ENCODE assay signal across 9 cellular contexts in the genomic region with DNA sequence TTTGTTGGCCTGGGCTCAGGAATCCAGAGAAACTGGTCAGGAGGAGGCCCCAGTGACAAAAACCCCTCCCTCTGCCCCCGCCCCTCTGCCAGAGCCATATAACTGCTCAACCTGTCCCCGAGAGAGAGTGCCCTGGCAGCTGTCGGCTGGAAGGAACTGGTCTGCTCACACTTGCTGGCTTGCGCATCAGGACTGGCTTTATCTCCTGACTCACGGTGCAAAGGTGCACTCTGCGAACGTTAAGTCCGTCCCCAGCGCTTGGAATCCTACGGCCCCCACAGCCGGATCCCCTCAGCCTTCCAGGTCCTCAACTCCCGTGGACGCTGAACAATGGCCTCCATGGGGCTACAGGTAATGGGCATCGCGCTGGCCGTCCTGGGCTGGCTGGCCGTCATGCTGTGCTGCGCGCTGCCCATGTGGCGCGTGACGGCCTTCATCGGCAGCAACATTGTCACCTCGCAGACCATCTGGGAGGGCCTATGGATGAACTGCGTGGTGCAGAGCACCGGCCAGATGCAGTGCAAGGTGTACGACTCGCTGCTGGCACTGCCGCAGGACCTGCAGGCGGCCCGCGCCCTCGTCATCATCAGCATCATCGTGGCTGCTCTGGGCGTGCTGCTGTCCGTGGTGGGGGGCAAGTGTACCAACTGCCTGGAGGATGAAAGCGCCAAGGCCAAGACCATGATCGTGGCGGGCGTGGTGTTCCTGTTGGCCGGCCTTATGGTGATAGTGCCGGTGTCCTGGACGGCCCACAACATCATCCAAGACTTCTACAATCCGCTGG. TPM values are rescaled to one million over a fixed set of nuclear protein-coding genes. Genes with fewer than 3 reads are reported as not detected.
DNase-seq lines count a peak whose midpoint lies in the region; ATAC-seq and TF ChIP-seq lines count a peak whose summit lies in the region.
"Had no signal": no experiment of that assay in that cellular context is flagged by ENCODE, and none has a peak within 500 bp of the region (broad histone marks: within the 10 kb centered on the region; RNA-seq: fewer than 3 reads in every experiment).

CLDN4 (plus strand) TSS at position 125 of the 784 bp plus-strand sequence; CDS start at position 331, 206 bp downstream.

- WGBS in HUES64, result 88% methylated on average over 44 of the region's 44 CpGs

- BruUV-seq in PC-9 (replicated peaks; lab: Mats Ljungman, UMichigan), result TSS peak; percentile 66

- H3K27me3 ChIP-seq in HUES64 (ENCODE audit: insufficient read depth, low read length), result no peaks in the 10 kb centered on the region
- H3K27me3 ChIP-seq in PC-9 (ENCODE audit: insufficient read depth, low read depth), result no peaks in the 10 kb centered on the region

- peaks cover 9% of the 10 kb centered on the region for H4K20me1 ChIP-seq in PC-9 (ENCODE audit: insufficient read depth)

- no peak within 1 kb of the TSS for H2AFZ ChIP-seq in PC-9

- no peaks in the 10 kb centered on the region for H3K9me2 ChIP-seq in PC-9 (ENCODE audit: insufficient read depth)

- peak within 1 kb of the TSS; percentile 69 for H3K9ac ChIP-seq in HUES64 (ENCODE audit: low read depth, low read length)

- H3K9me3 Mint-ChIP-seq in stimulated activated memory B cell treated with anti-CD40 and anti-IgM and Interleukin-4, amounts not matched to agents 10 μg/mL and 1 μg/mL and 100 μg/mL, for 72 hours, result no peaks in the 10 kb centered on the region
- no peaks in the 10 kb centered on the region for H3K9me3 Mint-ChIP-seq in activated CD4-positive, alpha-beta T cell treated with anti-CD3 and anti-CD28 coated beads for 36 hours (ENCODE audit: low read depth)

- no peak for ATAC-seq in HG03039 (IDR thresholded peaks at IDR 0.05; ENCODE audit: unreplicated experiment)
- ATAC-seq in stimulated activated memory B cell treated with anti-CD40 and anti-IgM and Interleukin-4, amounts not matched to agents 10 μg/mL and 1 μg/mL and 100 μg/mL, for 72 hours, result no peak
- ATAC-seq in activated CD4-positive, alpha-beta T cell treated with anti-CD3 and anti-CD28 coated beads for 36 hours, result no peak

- H3K4me2 ChIP-seq in PC-9, result peak within 1 kb of the TSS; percentile 98

- peak within 1 kb of the TSS; percentile 57 for H3K27ac ChIP-seq in HUES64 (ENCODE audit: low read depth, low read length)
- H3K27ac ChIP-seq in PC-9, result peak within 1 kb of the TSS; percentile 99
- H3K27ac ChIP-seq in skin epidermis, result peak within 1 kb of the TSS in 20 of 21 experiments; percentile 1 to 89 (median 71)

- intact Hi-C loops in PC-9 (cut with micrococcal nuclease; ENCODE audit: unreplicated experiment), result loop anchor here (1.0 kb wide), 8 partner anchors 9 to 96 kb away; partner anchors contain the start of gene CLDN3
- intact Hi-C loops in activated CD4-positive, alpha-beta T cell treated with anti-CD3 and anti-CD28 coated beads for 36 hours (cut with DNase I, micrococcal nuclease), result no loop called here

- CTCF ChIA-PET in PC-9 (lab: Charles Lee), result no interaction called here
- CTCF ChIA-PET in activated CD4-positive, alpha-beta T cell treated with anti-CD3 and anti-CD28 coated beads for 36 hours (lab: Charles Lee), result no interaction called here

- no peaks in the 10 kb centered on the region for H3K36me3 Mint-ChIP-seq in stimulated activated memory B cell treated with anti-CD40 and anti-IgM and Interleukin-4, amounts not matched to agents 10 μg/mL and 1 μg/mL and 100 μg/mL, for 72 hours
- no peaks in the 10 kb centered on the region for H3K36me3 Mint-ChIP-seq in activated CD4-positive, alpha-beta T cell treated with anti-CD3 and anti-CD28 coated beads for 36 hours (ENCODE audit: low read depth)

- no peak within 1 kb of the TSS for H3K27ac Mint-ChIP-seq in stimulated activated memory B cell treated with anti-CD40 and anti-IgM and Interleukin-4, amounts not matched to agents 10 μg/mL and 1 μg/mL and 100 μg/mL, for 72 hours
- H3K27ac Mint-ChIP-seq in activated CD4-positive, alpha-beta T cell treated with anti-CD3 and anti-CD28 coated beads for 36 hours, result no peak within 1 kb of the TSS

- POLR2A ChIA-PET in PC-9 (lab: Charles Lee; ENCODE audit: unreplicated experiment), result interaction anchor here (0.6 to 3.1 kb wide), 10 partner anchors 9 to 252 kb away, joined by 3 to 68 read pairs (median 4); partner anchors contain the start of genes ABHD11 and METTL27
- POLR2A ChIA-PET in activated CD4-positive, alpha-beta T cell treated with anti-CD3 and anti-CD28 coated beads for 36 hours (lab: Charles Lee), result no interaction called here

- peaks cover 31% of the 10 kb centered on the region for H3K4me1 Mint-ChIP-seq in stimulated activated memory B cell treated with anti-CD40 and anti-IgM and Interleukin-4, amounts not matched to agents 10 μg/mL and 1 μg/mL and 100 μg/mL, for 72 hours
- peaks cover 23% of the 10 kb centered on the region for H3K4me1 Mint-ChIP-seq in activated CD4-positive, alpha-beta T cell treated with anti-CD3 and anti-CD28 coated beads for 36 hours

- H3K4me3 ChIP-seq in HUES64 (ENCODE audit: low read length), result peak within 1 kb of the TSS; percentile 40
- H3K4me3 ChIP-seq in PC-9, result peak within 1 kb of the TSS; percentile 97
- H3K4me3 ChIP-seq in iPS-11a (ENCODE audit: low read depth, low read length), result peak within 1 kb of the TSS; percentile 20
- H3K4me3 ChIP-seq in skin epidermis, result peak within 1 kb of the TSS in 6 of 7 experiments; percentile 1 to 38 (median 24)

- 0 out of 2 replicates have a peak, but pooled peaks have one; percentile 19 for TF ChIP-seq CTCF in PC-9 (conservative IDR thresholded peaks at IDR 0.05)

- H3K36me3 ChIP-seq in HUES64 (ENCODE audit: insufficient read depth, low read length) (no peaks in the 10 kb centered on the region), PC-9 (ENCODE audit: low read depth) (peaks cover 10% of the 10 kb centered on the region)

- no peaks in the 10 kb centered on the region; the same call in 1 of the 2 replicates for H3K9me3 ChIP-seq in HUES64 (ENCODE audit: insufficient read depth, low read depth, low read length)
- no peaks in the 10 kb centered on the region for H3K9me3 ChIP-seq in PC-9 (ENCODE audit: insufficient read depth, low read depth)

- H3K27me3 Mint-ChIP-seq in stimulated activated memory B cell treated with anti-CD40 and anti-IgM and Interleukin-4, amounts not matched to agents 10 μg/mL and 1 μg/mL and 100 μg/mL, for 72 hours, result peaks cover 19% of the 10 kb centered on the region
- H3K27me3 Mint-ChIP-seq in activated CD4-positive, alpha-beta T cell treated with anti-CD3 and anti-CD28 coated beads for 36 hours, result peaks cover 5% of the 10 kb centered on the region

- no peak within 1 kb of the TSS for H3K4me3 Mint-ChIP-seq in stimulated activated memory B cell treated with anti-CD40 and anti-IgM and Interleukin-4, amounts not matched to agents 10 μg/mL and 1 μg/mL and 100 μg/mL, for 72 hours
- H3K4me3 Mint-ChIP-seq in activated CD4-positive, alpha-beta T cell treated with anti-CD3 and anti-CD28 coated beads for 36 hours, result no peak within 1 kb of the TSS

- H3K4me1 ChIP-seq in HUES64 (ENCODE audit: insufficient read depth, low read length) (peaks cover 56% of the 10 kb centered on the region), PC-9 (replicated peaks; ENCODE audit: insufficient read depth) (peaks cover 48% of the 10 kb centered on the region)

- H3F3A ChIP-seq in PC-9 (ENCODE audit: insufficient read depth, low read depth), result peaks cover 76% of the 10 kb centered on the region

- peaks cover 45% of the 10 kb centered on the region for H3K79me2 ChIP-seq in PC-9 (ENCODE audit: low read depth)

- DNase-seq in PC-9 (peak in 1 of 2 experiments; percentile 99), putamen (ENCODE audit: low spot score) (no peak)
- no peak for DNase-seq in activated CD4-positive, alpha-beta T cell treated with anti-CD3 and anti-CD28 coated beads for 36 hours
- DNase-seq: activated T-cell treated with anti-CD3 and anti-CD28 coated beads, Interleukin-2, amount 50 U/mL, for 48 hours had no signal

RNA-seq across cellular contexts. Expression of gene CLDN4, which starts in this region (rescaled TPM):
- polyA plus RNA-seq in HUES64 (2013, experiment 1 of 2), result 5.2 TPM
- 6.0 TPM for polyA plus RNA-seq in HUES64 (2013, experiment 2 of 2)
- total RNA-seq in PC-9 (2021), result 498 and 602 TPM in 2 replicates
- total RNA-seq in activated CD4-positive, alpha-beta T cell treated with anti-CD3 and anti-CD28 coated beads for 36 hours, result under 1 TPM; 0.12 to 0.16 TPM

Comparison
In these comparisons a context has a peak if more than half of its experiments do, and no peak if none do; other contexts are left out.
1. RNA of gene CLDN4 (total RNA-seq): 498 to 602 TPM in PC-9; 0.12 to 0.16 TPM in activated CD4-positive, alpha-beta T cell treated with anti-CD3 and anti-CD28 coated beads for 36 hours; every median in the first group is over 100 times any median in the second.
2. H3K4me3 ChIP-seq: peak in every context shown above with its lines; median percentile 97 in PC-9; 40 in HUES64; 24 in skin epidermis; 20 in iPS-11a.
3. Peak in every context shown above with its lines, with median percentiles within 50 percentile points of each other: H3K27ac ChIP-seq.